ENCODE assay signal across 8 cellular contexts in genomic region chr6:6712979-6713514, GRCh38.
A peak's percentile ranks its signal among the peaks of the same experiment; 100 is the strongest.
DNase-seq lines count a peak whose midpoint lies in the region; ATAC-seq lines count a peak whose summit lies in the region.

No MANE protein-coding gene starts in this region.

- H3K27me3 Mint-ChIP-seq in CD8-positive, alpha-beta memory T cell: peaks cover 21 to 25% of the 10 kb centered on the region in 2 donors
- peaks cover 0 to 34% (median 22%) of the 10 kb centered on the region in 5 donors for H3K27me3 Mint-ChIP-seq in naive thymus-derived CD8-positive, alpha-beta T cell

- CTCF ChIA-PET in CD8-positive, alpha-beta memory T cell (lab: Charles Lee): no interaction called here

- H3K4me3 Mint-ChIP-seq in CD8-positive, alpha-beta memory T cell: no peak overlapping the region
- peak overlapping the region in 8 of 10 donors; percentile 58 to 86 (median 72) for H3K4me3 Mint-ChIP-seq in naive thymus-derived CD8-positive, alpha-beta T cell

- POLR2A ChIA-PET in CD8-positive, alpha-beta memory T cell (lab: Charles Lee): no interaction called here
- POLR2A ChIA-PET in naive thymus-derived CD8-positive, alpha-beta T cell (lab: Charles Lee): interaction anchor here (0.5 kb wide), 1 partner anchor 429 kb away, joined by 3 read pairs; no protein-coding TSS in a partner anchor

- no peaks in the 10 kb centered on the region for H3K27me3 ChIP-seq in CD8-positive, alpha-beta memory T cell (ENCODE audit: insufficient read depth, low read length, poor library complexity, severe bottlenecking)

- no peaks in the 10 kb centered on the region for H3K36me3 ChIP-seq in CD8-positive, alpha-beta memory T cell (ENCODE audit: insufficient read depth, low read length)

- peak overlapping the region in 1 of 8 donors; percentile 21 for H3K27ac Mint-ChIP-seq in CD8-positive, alpha-beta memory T cell
- H3K27ac Mint-ChIP-seq in naive thymus-derived CD8-positive, alpha-beta T cell: peak overlapping the region in 3 of 10 donors; percentile 5 to 69 (median 24)

- ATAC-seq in HG02678 (IDR thresholded peaks at IDR 0.05; ENCODE audit: unreplicated experiment) (peak; percentile 50), HG03159 (IDR thresholded peaks at IDR 0.05; ENCODE audit: unreplicated experiment) (no peak)
- peak; percentile 37 to 45 for ATAC-seq in naive thymus-derived CD8-positive, alpha-beta T cell

- H3K36me3 Mint-ChIP-seq in CD8-positive, alpha-beta memory T cell: peaks cover 0 to 4% (median 0%) of the 10 kb centered on the region in 3 donors
- H3K36me3 Mint-ChIP-seq in naive thymus-derived CD8-positive, alpha-beta T cell: no peaks in the 10 kb centered on the region

- H3K27ac ChIP-seq in CD8-positive, alpha-beta memory T cell (ENCODE audit: low read depth, low read length): peak overlapping the region; percentile 49
- peak overlapping the region; percentile 41 for H3K27ac ChIP-seq in angular gyrus (ENCODE audit: low read depth, low read length)

- no peak for DNase-seq in CD8-positive, alpha-beta memory T cell
- peak in 2 of 10 donors; percentile 5 to 23 for DNase-seq in naive thymus-derived CD8-positive, alpha-beta T cell
- no peak for DNase-seq in SHP77 (lab: John Stamatoyannopoulos, UW)
- no peak for DNase-seq in DMS53 treated with DMSO at 0.1 percent for 48 hours (lab: John Stamatoyannopoulos, UW; ENCODE audit: unreplicated experiment)
- no peak for DNase-seq in OCI-M2 (lab: John Stamatoyannopoulos, UW; ENCODE audit: unreplicated experiment)

- no peaks in the 10 kb centered on the region for H3K9me3 Mint-ChIP-seq in CD8-positive, alpha-beta memory T cell
- no peaks in the 10 kb centered on the region for H3K9me3 Mint-ChIP-seq in naive thymus-derived CD8-positive, alpha-beta T cell

- H3K4me1 ChIP-seq in CD8-positive, alpha-beta memory T cell (ENCODE audit: insufficient read depth, low read length): peaks cover 21% of the 10 kb centered on the region

- H3K4me3 ChIP-seq in CD8-positive, alpha-beta memory T cell (ENCODE audit: low read length): peak overlapping the region; percentile 14

- no peaks in the 10 kb centered on the region for H3K9me3 ChIP-seq in CD8-positive, alpha-beta memory T cell (ENCODE audit: low read length)

- peaks cover 11 to 20% (median 16%) of the 10 kb centered on the region in 3 donors for H3K4me1 Mint-ChIP-seq in CD8-positive, alpha-beta memory T cell
- peaks cover 17 to 41% (median 23%) of the 10 kb centered on the region in 4 donors for H3K4me1 Mint-ChIP-seq in naive thymus-derived CD8-positive, alpha-beta T cell

Comparison
In these comparisons a context has a peak if more than half of its experiments do, and no peak if none do; other contexts are left out.
1. H3K4me3 Mint-ChIP-seq: peak in naive thymus-derived CD8-positive, alpha-beta T cell (8 of 10); none in CD8-positive, alpha-beta memory T cell (0 of 7).